Comparison of ENCODE assay signal across 1 cellular context in genomic region chr1:244393604-244394176, GRCh38.
TF ChIP-seq lines count a peak whose summit lies in the region.

No MANE protein-coding gene starts in this region.

TF ChIP-seq in K562, 482 proteins besides CTCF, POLR2A, EP300 and RAD21 (continued from another document and continues in another):
- TF ChIP-seq, protein P1, sequence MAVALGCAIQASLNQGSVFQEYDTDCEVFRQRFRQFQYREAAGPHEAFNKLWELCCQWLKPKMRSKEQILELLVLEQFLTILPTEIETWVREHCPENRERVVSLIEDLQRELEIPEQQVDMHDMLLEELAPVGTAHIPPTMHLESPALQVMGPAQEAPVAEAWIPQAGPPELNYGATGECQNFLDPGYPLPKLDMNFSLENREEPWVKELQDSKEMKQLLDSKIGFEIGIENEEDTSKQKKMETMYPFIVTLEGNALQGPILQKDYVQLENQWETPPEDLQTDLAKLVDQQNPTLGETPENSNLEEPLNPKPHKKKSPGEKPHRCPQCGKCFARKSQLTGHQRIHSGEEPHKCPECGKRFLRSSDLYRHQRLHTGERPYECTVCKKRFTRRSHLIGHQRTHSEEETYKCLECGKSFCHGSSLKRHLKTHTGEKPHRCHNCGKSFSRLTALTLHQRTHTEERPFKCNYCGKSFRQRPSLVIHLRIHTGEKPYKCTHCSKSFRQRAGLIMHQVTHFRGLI (CRISPR knock-in tag; IDR thresholded peaks at IDR 0.05): 0 out of 2 replicates have a peak, but pooled peaks have one; percentile 62
- TF ChIP-seq, protein P2, sequence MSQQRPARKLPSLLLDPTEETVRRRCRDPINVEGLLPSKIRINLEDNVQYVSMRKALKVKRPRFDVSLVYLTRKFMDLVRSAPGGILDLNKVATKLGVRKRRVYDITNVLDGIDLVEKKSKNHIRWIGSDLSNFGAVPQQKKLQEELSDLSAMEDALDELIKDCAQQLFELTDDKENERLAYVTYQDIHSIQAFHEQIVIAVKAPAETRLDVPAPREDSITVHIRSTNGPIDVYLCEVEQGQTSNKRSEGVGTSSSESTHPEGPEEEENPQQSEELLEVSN (IDR thresholded peaks at IDR 0.05; ENCODE audit: borderline replicate concordance in 1 of 2, extremely low read depth in 1 of 2, insufficient read depth in 1 of 2, insufficient read length in 1 of 2, low read depth in 1 of 2, low read length in 1 of 2, poor library complexity in 1 of 2, severe bottlenecking in 1 of 2): peak; percentile 25 to 78
- TF ChIP-seq PTBP1 (IDR thresholded peaks at IDR 0.05; ENCODE audit: low read depth, low read length) (no peak), TEAD4 (IDR thresholded peaks at IDR 0.05; ENCODE audit: low read length) (peak; percentile 80), TEAD4 (CRISPR knock-in tag; IDR thresholded peaks at IDR 0.05; ENCODE audit: borderline replicate concordance) (no peak), PRPF4 (IDR thresholded peaks at IDR 0.05; ENCODE audit: insufficient read depth, low read depth, low read length, poor library complexity, severe bottlenecking) (no peak), NCOA4 (IDR thresholded peaks at IDR 0.05; ENCODE audit: partially characterized antibody) (no peak), PPARD (CRISPR knock-in tag; IDR thresholded peaks at IDR 0.05) (no peak), ZNF644 (tag; IDR thresholded peaks at IDR 0.05; ENCODE audit: low read depth) (peak; percentile 83; the same call in 1 of the 2 replicates), CBFA2T2 (conservative IDR thresholded peaks at IDR 0.05) (peak; percentile 71), BACH1 (tag; IDR thresholded peaks at IDR 0.05) (peak; percentile 75), ZBTB5 (IDR thresholded peaks at IDR 0.05) (no peak), TBP (optimal IDR thresholded peaks at IDR 0.05; ENCODE audit: low read depth, low read length) (peak; percentile 37), SMARCE1 (IDR thresholded peaks at IDR 0.05) (no peak; the same call in none of the 2 replicates), EWSR1 (IDR thresholded peaks at IDR 0.05; ENCODE audit: borderline replicate concordance, low read depth, partially characterized antibody) (no peak), EZH2 (IDR thresholded peaks at IDR 0.05; ENCODE audit: borderline replicate concordance, low read depth, low read length) (no peak), CHD2 (IDR thresholded peaks at IDR 0.05; ENCODE audit: low read depth, low read length) (no peak), JUND (IDR thresholded peaks at IDR 0.05; ENCODE audit: borderline replicate concordance, low read depth, low read length) (peak; percentile 51; the same call in 1 of the 2 replicates), JUND (tag; IDR thresholded peaks at IDR 0.05; ENCODE audit: borderline replicate concordance, low read depth, low read length) (peak; percentile 78; the same call in 1 of the 3 replicates), NCOA1 (IDR thresholded peaks at IDR 0.05; ENCODE audit: low read depth) (no peak), NR2C1 (IDR thresholded peaks at IDR 0.05) (peak; percentile 17; the same call in 1 of the 2 replicates), NR2C1 (tag; IDR thresholded peaks at IDR 0.05) (peak; percentile 61), SOX6 (IDR thresholded peaks at IDR 0.05) (peak; percentile 80), SPI1 (IDR thresholded peaks at IDR 0.05; ENCODE audit: borderline replicate concordance, low read depth, low read length) (no peak), GMEB1 (CRISPR knock-in tag; IDR thresholded peaks at IDR 0.05) (no peak), SMAD4 (CRISPR knock-in tag; conservative IDR thresholded peaks at IDR 0.05) (peak; percentile 92), POLR2AphosphoS2 (IDR thresholded peaks at IDR 0.05; ENCODE audit: low read length) (no peak; the same call in 1 of the 2 replicates), ZC3H8 (IDR thresholded peaks at IDR 0.05) (no peak), GABPB2 (CRISPR knock-in tag; conservative IDR thresholded peaks at IDR 0.05) (no peak), HMG20A (CRISPR knock-in tag; conservative IDR thresholded peaks at IDR 0.05) (no peak), GATA2 (CRISPR knock-in tag; IDR thresholded peaks at IDR 0.05) (peak; percentile 88), DPF2 (IDR thresholded peaks at IDR 0.05) (peak; percentile 92), CGGBP1 (CRISPR knock-in tag; IDR thresholded peaks at IDR 0.05) (no peak), KDM1A (IDR thresholded peaks at IDR 0.05) (no peak), SRSF7 (optimal IDR thresholded peaks at IDR 0.05; ENCODE audit: low read depth, low read length) (no peak)
- TF ChIP-seq, protein P3, sequence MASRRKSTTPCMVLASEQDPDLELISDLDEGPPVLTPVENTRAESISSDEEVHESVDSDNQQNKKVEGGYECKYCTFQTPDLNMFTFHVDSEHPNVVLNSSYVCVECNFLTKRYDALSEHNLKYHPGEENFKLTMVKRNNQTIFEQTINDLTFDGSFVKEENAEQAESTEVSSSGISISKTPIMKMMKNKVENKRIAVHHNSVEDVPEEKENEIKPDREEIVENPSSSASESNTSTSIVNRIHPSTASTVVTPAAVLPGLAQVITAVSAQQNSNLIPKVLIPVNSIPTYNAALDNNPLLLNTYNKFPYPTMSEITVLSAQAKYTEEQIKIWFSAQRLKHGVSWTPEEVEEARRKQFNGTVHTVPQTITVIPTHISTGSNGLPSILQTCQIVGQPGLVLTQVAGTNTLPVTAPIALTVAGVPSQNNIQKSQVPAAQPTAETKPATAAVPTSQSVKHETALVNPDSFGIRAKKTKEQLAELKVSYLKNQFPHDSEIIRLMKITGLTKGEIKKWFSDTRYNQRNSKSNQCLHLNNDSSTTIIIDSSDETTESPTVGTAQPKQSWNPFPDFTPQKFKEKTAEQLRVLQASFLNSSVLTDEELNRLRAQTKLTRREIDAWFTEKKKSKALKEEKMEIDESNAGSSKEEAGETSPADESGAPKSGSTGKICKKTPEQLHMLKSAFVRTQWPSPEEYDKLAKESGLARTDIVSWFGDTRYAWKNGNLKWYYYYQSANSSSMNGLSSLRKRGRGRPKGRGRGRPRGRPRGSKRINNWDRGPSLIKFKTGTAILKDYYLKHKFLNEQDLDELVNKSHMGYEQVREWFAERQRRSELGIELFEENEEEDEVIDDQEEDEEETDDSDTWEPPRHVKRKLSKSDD (conservative IDR thresholded peaks at IDR 0.05; ENCODE audit: low read length): no peak
- TF ChIP-seq, protein P4, sequence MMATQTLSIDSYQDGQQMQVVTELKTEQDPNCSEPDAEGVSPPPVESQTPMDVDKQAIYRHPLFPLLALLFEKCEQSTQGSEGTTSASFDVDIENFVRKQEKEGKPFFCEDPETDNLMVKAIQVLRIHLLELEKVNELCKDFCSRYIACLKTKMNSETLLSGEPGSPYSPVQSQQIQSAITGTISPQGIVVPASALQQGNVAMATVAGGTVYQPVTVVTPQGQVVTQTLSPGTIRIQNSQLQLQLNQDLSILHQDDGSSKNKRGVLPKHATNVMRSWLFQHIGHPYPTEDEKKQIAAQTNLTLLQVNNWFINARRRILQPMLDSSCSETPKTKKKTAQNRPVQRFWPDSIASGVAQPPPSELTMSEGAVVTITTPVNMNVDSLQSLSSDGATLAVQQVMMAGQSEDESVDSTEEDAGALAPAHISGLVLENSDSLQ (IDR thresholded peaks at IDR 0.05): peak; percentile 93
- TF ChIP-seq, protein P5, sequence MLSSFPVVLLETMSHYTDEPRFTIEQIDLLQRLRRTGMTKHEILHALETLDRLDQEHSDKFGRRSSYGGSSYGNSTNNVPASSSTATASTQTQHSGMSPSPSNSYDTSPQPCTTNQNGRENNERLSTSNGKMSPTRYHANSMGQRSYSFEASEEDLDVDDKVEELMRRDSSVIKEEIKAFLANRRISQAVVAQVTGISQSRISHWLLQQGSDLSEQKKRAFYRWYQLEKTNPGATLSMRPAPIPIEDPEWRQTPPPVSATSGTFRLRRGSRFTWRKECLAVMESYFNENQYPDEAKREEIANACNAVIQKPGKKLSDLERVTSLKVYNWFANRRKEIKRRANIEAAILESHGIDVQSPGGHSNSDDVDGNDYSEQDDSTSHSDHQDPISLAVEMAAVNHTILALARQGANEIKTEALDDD (IDR thresholded peaks at IDR 0.05): peak; percentile 17; the same call in 1 of the 2 replicates
- TF ChIP-seq, protein P6, sequence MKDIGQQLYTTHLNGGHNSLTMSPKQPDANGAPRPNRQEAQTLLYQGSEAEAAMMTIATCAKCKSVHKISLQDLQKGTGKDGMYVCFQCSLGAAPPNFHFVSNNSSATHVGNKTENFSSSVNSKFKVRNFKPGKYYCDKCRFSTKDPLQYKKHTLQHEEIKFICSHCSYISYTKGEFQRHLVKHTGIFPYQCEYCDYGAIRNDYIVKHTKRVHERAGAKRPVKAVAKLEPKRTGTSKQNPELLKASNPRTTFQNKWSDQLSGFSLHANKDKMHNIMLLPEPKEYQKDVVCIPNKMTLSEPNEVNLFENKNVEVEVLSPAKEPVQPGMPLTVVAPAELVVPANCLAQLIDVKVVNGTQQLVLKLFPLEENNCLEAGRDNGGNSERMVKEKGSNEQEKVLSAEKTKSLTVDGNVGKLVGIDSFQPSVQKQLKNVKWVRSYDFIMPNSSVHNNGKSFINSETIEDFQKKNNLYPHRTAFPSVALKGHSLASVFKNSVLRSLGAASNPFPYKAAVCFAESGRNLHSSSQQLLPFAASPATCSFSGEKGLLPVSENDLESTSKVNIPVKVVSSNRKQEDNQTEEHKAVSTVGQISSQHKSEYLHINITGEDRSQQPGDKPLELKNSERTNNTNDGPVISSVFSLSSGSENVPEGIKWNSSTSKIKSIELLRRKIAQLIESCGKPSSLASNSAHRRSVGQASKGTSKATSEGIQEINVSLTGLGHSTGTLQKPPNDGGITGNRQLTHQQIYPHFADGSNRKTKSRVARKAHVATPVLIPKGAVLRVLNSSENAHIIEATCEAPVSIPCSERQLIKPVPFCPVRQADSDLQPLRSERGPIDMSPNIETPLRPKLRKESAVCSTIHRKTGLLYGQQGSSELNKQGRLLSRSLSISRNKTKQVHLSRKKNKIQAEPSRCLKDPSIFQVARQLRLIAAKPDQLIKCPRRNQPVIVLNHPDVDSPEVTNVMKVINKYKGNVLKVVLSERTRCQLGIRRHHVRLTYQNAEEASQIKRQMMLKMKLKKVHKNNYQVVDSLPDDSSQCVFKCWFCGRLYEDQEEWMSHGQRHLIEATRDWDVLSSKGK (CRISPR knock-in tag; IDR thresholded peaks at IDR 0.05): no peak
- TF ChIP-seq, protein P7, sequence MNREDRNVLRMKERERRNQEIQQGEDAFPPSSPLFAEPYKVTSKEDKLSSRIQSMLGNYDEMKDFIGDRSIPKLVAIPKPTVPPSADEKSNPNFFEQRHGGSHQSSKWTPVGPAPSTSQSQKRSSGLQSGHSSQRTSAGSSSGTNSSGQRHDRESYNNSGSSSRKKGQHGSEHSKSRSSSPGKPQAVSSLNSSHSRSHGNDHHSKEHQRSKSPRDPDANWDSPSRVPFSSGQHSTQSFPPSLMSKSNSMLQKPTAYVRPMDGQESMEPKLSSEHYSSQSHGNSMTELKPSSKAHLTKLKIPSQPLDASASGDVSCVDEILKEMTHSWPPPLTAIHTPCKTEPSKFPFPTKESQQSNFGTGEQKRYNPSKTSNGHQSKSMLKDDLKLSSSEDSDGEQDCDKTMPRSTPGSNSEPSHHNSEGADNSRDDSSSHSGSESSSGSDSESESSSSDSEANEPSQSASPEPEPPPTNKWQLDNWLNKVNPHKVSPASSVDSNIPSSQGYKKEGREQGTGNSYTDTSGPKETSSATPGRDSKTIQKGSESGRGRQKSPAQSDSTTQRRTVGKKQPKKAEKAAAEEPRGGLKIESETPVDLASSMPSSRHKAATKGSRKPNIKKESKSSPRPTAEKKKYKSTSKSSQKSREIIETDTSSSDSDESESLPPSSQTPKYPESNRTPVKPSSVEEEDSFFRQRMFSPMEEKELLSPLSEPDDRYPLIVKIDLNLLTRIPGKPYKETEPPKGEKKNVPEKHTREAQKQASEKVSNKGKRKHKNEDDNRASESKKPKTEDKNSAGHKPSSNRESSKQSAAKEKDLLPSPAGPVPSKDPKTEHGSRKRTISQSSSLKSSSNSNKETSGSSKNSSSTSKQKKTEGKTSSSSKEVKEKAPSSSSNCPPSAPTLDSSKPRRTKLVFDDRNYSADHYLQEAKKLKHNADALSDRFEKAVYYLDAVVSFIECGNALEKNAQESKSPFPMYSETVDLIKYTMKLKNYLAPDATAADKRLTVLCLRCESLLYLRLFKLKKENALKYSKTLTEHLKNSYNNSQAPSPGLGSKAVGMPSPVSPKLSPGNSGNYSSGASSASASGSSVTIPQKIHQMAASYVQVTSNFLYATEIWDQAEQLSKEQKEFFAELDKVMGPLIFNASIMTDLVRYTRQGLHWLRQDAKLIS (CRISPR knock-in tag; IDR thresholded peaks at IDR 0.05): no peak
